Comparison of ENCODE assay signal across 28 cellular contexts in the genomic region with DNA sequence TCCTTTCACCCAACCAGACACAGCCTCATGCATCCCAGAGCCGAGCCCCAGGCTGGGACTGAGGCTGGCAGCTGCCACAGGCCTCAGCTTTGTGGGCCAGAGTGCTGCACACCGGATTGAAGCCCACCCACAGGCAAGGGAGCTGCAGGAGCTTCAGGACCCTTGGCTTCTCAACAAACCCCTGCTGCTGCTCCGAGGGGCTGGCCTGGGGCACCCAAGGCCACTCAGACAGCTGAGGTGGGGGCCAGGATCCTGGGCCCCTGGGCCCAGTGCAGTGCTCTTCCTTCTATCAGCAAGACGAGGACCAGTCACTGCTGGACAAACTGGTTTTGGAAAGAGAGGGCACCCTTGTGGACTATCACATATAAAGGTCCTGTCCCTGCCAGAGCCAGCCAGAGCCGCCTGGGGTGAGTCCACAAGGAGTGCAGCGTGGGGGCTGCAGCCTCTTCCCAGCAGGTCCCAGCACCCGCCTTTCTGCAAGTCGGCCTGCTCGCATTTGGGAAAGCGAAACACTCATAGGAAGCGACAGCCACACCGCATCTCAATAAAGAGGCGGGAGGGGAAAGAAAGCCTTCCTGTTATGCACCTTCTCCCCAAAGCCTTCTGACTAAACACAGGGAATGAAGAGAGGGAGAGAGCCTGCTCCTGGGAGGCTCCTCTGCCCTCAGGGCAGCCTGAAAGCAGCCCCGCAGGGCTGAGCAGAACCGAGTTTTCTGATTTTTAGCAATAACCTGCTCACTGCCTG. TPM values are rescaled to one million over a fixed set of nuclear protein-coding genes. Genes with fewer than 3 reads are reported as not detected.
"Had no signal": no experiment of that assay in that cellular context is flagged by ENCODE, and none has a peak within 500 bp of the region (broad histone marks: within the 10 kb centered on the region; RNA-seq: fewer than 3 reads in every experiment).

No MANE protein-coding gene starts in this region.

- H3K36me3 Mint-ChIP-seq: mesothelial cell of epicardium had no signal

- H3K9me3 ChIP-seq: esophagus squamous epithelium, heart right ventricle, left ventricle myocardium inferior, right lobe of liver, suprapubic skin, tibial artery, upper lobe of right lung had no signal

- H3K27ac ChIP-seq: epithelial cell of prostate, esophagus squamous epithelium, heart right ventricle, left ventricle myocardium inferior, right lobe of liver, suprapubic skin, tibial artery, upper lobe of right lung had no signal

- H3K4me1 Mint-ChIP-seq: activated CD4-positive, alpha-beta memory T cell treated with anti-CD3 and anti-CD28 coated beads, Interleukin-2, amount 10 ng/mL, durations not matched to agents 7 days and 5 days; naive B cell had no signal

- DNase-seq: activated CD4-positive, alpha-beta memory T cell treated with anti-CD3 and anti-CD28 coated beads, Interleukin-2, amount 10 ng/mL, durations not matched to agents 7 days and 5 days; activated CD4-positive, alpha-beta T cell treated with anti-CD3 and anti-CD28 coated beads, Interleukin-2, amount 10 ng/mL, durations not matched to agents 24 days and 14 days; activated CD4-positive, CD25-positive, alpha-beta regulatory T cell treated with anti-CD3 and anti-CD28 coated beads, Interleukin-2, amount 50 U/mL, for 72 hours; activated gamma-delta T cell treated with Interleukin-2 at 50 U/mL for 16 hours; activated naive CD4-positive, alpha-beta T cell treated with anti-CD3 and anti-CD28 coated beads, Interleukin-2, amount 50 U/mL, for 16 hours; activated T-cell treated with anti-CD3 and anti-CD28 coated beads, Interleukin-2, amount 50 U/mL, for 4 hours; amniotic stem cell; caudate nucleus; esophagus squamous epithelium; foreskin melanocyte; heart right ventricle; left ventricle myocardium inferior; naive B cell; occipital lobe; stimulated activated CD4-positive, alpha-beta T cell treated with anti-CD3 and anti-CD28 coated beads, Interleukin-4, amount 100 ng/mL, for 24 hours; stimulated activated naive CD4-positive, alpha-beta T cell; T-helper 2 cell; tibial artery; upper lobe of right lung had no signal

- H3K4me1 ChIP-seq: esophagus squamous epithelium, heart right ventricle, left ventricle myocardium inferior, right lobe of liver, suprapubic skin, tibial artery, upper lobe of right lung had no signal

- H3K4me3 Mint-ChIP-seq: activated CD4-positive, alpha-beta memory T cell treated with anti-CD3 and anti-CD28 coated beads, Interleukin-2, amount 10 ng/mL, durations not matched to agents 7 days and 5 days; activated CD4-positive, alpha-beta T cell treated with anti-CD3 and anti-CD28 coated beads, Interleukin-2, amount 10 ng/mL, durations not matched to agents 24 days and 14 days; activated T-cell treated with anti-CD3 and anti-CD28 coated beads, Interleukin-2, amount 50 U/mL, for 4 hours; activated T-helper 17 cell treated with anti-CD3 and anti-CD28 coated beads, Interleukin-2, amount 50 U/mL, for 72 hours; dendritic cell treated with granulocyte-macrophage colony-stimulating factor and Interleukin-4, amounts not matched to agents 40 ng/mL and 50 ng/mL, for 4 days; mesothelial cell of epicardium; naive B cell had no signal

- H3K27me3 ChIP-seq: right lobe of liver had no signal

- H3K9me3 Mint-ChIP-seq: activated CD4-positive, alpha-beta memory T cell treated with anti-CD3 and anti-CD28 coated beads, Interleukin-2, amount 10 ng/mL, durations not matched to agents 7 days and 5 days; activated CD4-positive, alpha-beta T cell treated with anti-CD3 and anti-CD28 coated beads, Interleukin-2, amount 10 ng/mL, durations not matched to agents 24 days and 14 days; activated T-cell treated with anti-CD3 and anti-CD28 coated beads, Interleukin-2, amount 50 U/mL, for 4 hours; dendritic cell treated with granulocyte-macrophage colony-stimulating factor and Interleukin-4, amounts not matched to agents 40 ng/mL and 50 ng/mL, for 4 days; mesothelial cell of epicardium had no signal

- H3K4me3 ChIP-seq: esophagus squamous epithelium, heart right ventricle, left ventricle myocardium inferior, right lobe of liver, suprapubic skin, tibial artery, upper lobe of right lung had no signal

- ATAC-seq: activated T-cell treated with anti-CD3 and anti-CD28 coated beads, Interleukin-2, amount 50 U/mL, for 4 hours; activated T-helper 17 cell treated with anti-CD3 and anti-CD28 coated beads, Interleukin-2, amount 50 U/mL, for 72 hours; heart right ventricle; upper lobe of right lung had no signal

- H3K27ac Mint-ChIP-seq: activated CD4-positive, alpha-beta memory T cell treated with anti-CD3 and anti-CD28 coated beads, Interleukin-2, amount 10 ng/mL, durations not matched to agents 7 days and 5 days; activated CD4-positive, alpha-beta T cell treated with anti-CD3 and anti-CD28 coated beads, Interleukin-2, amount 10 ng/mL, durations not matched to agents 24 days and 14 days; activated T-helper 17 cell treated with anti-CD3 and anti-CD28 coated beads, Interleukin-2, amount 50 U/mL, for 72 hours; dendritic cell treated with granulocyte-macrophage colony-stimulating factor and Interleukin-4, amounts not matched to agents 40 ng/mL and 50 ng/mL, for 4 days; mesothelial cell of epicardium; naive B cell had no signal

- H3K36me3 ChIP-seq: esophagus squamous epithelium, heart right ventricle, left ventricle myocardium inferior, right lobe of liver, suprapubic skin, tibial artery, upper lobe of right lung had no signal

RNA-seq across cellular contexts. Expression of gene TCERG1L, which starts 9.5 kb away (rescaled TPM):
- total RNA-seq: activated CD4-positive, alpha-beta T cell treated with anti-CD3 and anti-CD28 coated beads, Interleukin-2, amount 10 ng/mL, durations not matched to agents 24 days and 14 days; glomerular endothelial cell; left ventricle myocardium inferior; lung microvascular endothelial cell; right lobe of liver; skeletal muscle tissue; upper lobe of right lung had no signal
- polyA plus RNA-seq: heart right ventricle had no signal
